1 cellular context compared by ENCODE assay signal in genomic region chr2:201126308-201127127, GRCh38.
TF ChIP-seq lines count a peak whose summit lies in the region.

No MANE protein-coding gene starts in this region.

TF ChIP-seq in K562, 482 proteins besides CTCF, POLR2A, EP300 and RAD21 (continued from another document and continues in another):
- TF ChIP-seq, protein P1, sequence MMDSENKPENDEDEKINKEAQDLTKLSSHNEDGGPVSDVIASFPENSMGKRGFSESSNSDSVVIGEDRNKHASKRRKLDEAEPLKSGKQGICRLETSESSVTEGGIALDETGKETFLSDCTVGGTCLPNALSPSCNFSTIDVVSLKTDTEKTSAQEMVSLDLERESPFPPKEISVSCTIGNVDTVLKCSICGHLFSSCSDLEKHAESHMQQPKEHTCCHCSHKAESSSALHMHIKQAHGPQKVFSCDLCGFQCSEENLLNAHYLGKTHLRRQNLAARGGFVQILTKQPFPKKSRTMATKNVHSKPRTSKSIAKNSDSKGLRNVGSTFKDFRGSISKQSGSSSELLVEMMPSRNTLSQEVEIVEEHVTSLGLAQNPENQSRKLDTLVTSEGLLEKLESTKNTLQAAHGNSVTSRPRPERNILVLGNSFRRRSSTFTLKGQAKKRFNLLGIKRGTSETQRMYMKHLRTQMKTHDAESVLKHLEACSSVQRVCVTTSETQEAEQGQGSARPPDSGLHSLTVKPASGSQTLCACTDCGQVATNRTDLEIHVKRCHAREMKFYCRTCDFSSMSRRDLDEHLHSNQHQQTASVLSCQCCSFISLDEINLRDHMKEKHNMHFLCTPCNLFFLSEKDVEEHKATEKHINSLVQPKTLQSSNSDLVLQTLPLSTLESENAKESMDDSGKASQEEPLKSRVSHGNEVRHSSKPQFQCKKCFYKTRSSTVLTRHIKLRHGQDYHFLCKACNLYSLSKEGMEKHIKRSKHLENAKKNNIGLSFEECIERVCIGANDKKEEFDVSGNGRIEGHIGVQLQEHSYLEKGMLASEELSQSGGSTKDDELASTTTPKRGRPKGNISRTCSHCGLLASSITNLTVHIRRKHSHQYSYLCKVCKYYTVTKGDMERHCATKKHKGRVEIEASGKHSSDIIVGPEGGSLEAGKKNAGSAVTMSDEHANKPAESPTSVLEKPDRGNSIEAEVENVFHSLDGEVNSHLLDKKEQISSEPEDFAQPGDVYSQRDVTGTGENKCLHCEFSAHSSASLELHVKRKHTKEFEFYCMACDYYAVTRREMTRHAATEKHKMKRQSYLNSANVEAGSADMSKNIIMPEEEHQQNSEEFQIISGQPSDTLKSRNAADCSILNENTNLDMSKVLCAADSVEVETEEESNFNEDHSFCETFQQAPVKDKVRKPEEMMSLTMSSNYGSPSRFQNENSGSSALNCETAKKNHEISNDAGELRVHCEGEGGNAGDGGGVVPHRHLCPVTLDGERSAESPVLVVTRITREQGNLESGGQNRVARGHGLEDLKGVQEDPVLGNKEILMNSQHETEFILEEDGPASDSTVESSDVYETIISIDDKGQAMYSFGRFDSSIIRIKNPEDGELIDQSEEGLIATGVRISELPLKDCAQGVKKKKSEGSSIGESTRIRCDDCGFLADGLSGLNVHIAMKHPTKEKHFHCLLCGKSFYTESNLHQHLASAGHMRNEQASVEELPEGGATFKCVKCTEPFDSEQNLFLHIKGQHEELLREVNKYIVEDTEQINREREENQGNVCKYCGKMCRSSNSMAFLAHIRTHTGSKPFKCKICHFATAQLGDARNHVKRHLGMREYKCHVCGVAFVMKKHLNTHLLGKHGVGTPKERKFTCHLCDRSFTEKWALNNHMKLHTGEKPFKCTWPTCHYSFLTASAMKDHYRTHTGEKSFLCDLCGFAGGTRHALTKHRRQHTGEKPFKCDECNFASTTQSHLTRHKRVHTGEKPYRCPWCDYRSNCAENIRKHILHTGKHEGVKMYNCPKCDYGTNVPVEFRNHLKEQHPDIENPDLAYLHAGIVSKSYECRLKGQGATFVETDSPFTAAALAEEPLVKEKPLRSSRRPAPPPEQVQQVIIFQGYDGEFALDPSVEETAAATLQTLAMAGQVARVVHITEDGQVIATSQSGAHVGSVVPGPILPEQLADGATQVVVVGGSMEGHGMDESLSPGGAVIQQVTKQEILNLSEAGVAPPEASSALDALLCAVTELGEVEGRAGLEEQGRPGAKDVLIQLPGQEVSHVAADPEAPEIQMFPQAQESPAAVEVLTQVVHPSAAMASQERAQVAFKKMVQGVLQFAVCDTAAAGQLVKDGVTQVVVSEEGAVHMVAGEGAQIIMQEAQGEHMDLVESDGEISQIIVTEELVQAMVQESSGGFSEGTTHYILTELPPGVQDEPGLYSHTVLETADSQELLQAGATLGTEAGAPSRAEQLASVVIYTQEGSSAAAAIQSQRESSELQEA (IDR thresholded peaks at IDR 0.05; ENCODE audit: low read depth), result no peak
- no peak for TF ChIP-seq SIRT6 (IDR thresholded peaks at IDR 0.05; ENCODE audit: low read depth, low read length)
- TF ChIP-seq NELFE (IDR thresholded peaks at IDR 0.05; ENCODE audit: insufficient read depth, insufficient read length), result no peak
- TF ChIP-seq MAFG (tag; conservative IDR thresholded peaks at IDR 0.05), result peak; percentile 47; the same call in 1 of the 2 replicates
- TF ChIP-seq, protein P2, sequence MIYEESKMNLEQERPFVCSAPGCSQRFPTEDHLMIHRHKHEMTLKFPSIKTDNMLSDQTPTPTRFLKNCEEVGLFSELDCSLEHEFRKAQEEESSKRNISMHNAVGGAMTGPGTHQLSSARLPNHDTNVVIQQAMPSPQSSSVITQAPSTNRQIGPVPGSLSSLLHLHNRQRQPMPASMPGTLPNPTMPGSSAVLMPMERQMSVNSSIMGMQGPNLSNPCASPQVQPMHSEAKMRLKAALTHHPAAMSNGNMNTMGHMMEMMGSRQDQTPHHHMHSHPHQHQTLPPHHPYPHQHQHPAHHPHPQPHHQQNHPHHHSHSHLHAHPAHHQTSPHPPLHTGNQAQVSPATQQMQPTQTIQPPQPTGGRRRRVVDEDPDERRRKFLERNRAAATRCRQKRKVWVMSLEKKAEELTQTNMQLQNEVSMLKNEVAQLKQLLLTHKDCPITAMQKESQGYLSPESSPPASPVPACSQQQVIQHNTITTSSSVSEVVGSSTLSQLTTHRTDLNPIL (CRISPR knock-in tag; IDR thresholded peaks at IDR 0.05), result peak; percentile 95
- no peak for TF ChIP-seq ZC3H4 (CRISPR knock-in tag; IDR thresholded peaks at IDR 0.05; ENCODE audit: borderline replicate concordance)
- TF ChIP-seq HNRNPL (IDR thresholded peaks at IDR 0.05; ENCODE audit: low read depth, low read length), result no peak
- no peak for TF ChIP-seq ZNF184 (CRISPR knock-in tag; IDR thresholded peaks at IDR 0.05)
- TF ChIP-seq ZNF395 (CRISPR knock-in tag; IDR thresholded peaks at IDR 0.05), result peak; percentile 100
- TF ChIP-seq GABPB1 (CRISPR knock-in tag; IDR thresholded peaks at IDR 0.05), result no peak
- TF ChIP-seq ZFP1 (CRISPR knock-in tag; IDR thresholded peaks at IDR 0.05), result peak; percentile 96
- peak; percentile 98 for TF ChIP-seq DDX20 (tag; IDR thresholded peaks at IDR 0.05; ENCODE audit: low read depth)
- peak; percentile 98 for TF ChIP-seq GTF2A2 (tag; IDR thresholded peaks at IDR 0.05)
- TF ChIP-seq, protein P3, sequence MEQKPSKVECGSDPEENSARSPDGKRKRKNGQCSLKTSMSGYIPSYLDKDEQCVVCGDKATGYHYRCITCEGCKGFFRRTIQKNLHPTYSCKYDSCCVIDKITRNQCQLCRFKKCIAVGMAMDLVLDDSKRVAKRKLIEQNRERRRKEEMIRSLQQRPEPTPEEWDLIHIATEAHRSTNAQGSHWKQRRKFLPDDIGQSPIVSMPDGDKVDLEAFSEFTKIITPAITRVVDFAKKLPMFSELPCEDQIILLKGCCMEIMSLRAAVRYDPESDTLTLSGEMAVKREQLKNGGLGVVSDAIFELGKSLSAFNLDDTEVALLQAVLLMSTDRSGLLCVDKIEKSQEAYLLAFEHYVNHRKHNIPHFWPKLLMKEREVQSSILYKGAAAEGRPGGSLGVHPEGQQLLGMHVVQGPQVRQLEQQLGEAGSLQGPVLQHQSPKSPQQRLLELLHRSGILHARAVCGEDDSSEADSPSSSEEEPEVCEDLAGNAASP (IDR thresholded peaks at IDR 0.05), result no peak
- TF ChIP-seq GABPB2 (CRISPR knock-in tag; conservative IDR thresholded peaks at IDR 0.05), result 0 out of 2 replicates have a peak, but pooled peaks have one; percentile 22
- TF ChIP-seq, protein P4, sequence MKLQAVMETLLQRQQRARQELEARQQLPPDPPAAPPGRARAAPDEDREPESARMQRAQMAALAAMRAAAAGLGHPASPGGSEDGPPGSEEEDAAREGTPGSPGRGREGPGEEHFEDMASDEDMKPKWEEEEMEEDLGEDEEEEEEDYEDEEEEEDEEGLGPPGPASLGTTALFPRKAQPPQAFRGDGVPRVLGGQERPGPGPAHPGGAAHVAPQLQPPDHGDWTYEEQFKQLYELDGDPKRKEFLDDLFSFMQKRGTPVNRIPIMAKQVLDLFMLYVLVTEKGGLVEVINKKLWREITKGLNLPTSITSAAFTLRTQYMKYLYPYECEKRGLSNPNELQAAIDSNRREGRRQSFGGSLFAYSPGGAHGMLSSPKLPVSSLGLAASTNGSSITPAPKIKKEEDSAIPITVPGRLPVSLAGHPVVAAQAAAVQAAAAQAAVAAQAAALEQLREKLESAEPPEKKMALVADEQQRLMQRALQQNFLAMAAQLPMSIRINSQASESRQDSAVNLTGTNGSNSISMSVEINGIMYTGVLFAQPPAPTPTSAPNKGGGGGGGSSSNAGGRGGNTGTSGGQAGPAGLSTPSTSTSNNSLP (IDR thresholded peaks at IDR 0.05; ENCODE audit: borderline replicate concordance, low read depth, low read length), result no peak
- TF ChIP-seq ZBED1 (IDR thresholded peaks at IDR 0.05), result no peak
- peak; percentile 97 for TF ChIP-seq ZNF445 (CRISPR knock-in tag; IDR thresholded peaks at IDR 0.05; ENCODE audit: low read depth)
- TF ChIP-seq, protein P5, sequence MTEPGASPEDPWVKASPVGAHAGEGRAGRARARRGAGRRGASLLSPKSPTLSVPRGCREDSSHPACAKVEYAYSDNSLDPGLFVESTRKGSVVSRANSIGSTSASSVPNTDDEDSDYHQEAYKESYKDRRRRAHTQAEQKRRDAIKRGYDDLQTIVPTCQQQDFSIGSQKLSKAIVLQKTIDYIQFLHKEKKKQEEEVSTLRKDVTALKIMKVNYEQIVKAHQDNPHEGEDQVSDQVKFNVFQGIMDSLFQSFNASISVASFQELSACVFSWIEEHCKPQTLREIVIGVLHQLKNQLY (CRISPR knock-in tag; conservative IDR thresholded peaks at IDR 0.05), result no peak
- TF ChIP-seq KLF6 (CRISPR knock-in tag; IDR thresholded peaks at IDR 0.05; ENCODE audit: borderline replicate concordance), result peak; percentile 99
- no peak; the same call in none of the 2 replicates for TF ChIP-seq CTBP1 (IDR thresholded peaks at IDR 0.05; ENCODE audit: borderline replicate concordance)
- TF ChIP-seq MAZ (CRISPR knock-in tag; conservative IDR thresholded peaks at IDR 0.05 in 1 of 2, IDR thresholded peaks at IDR 0.05 in 1 of 2), result peak in 1 of 2 experiments; percentile 98; a peak in 2 of 4 replicates
- TF ChIP-seq NFIX (CRISPR knock-in tag; IDR thresholded peaks at IDR 0.05; ENCODE audit: low read depth), result peak; percentile 72
- no peak for TF ChIP-seq NFATC3 (IDR thresholded peaks at IDR 0.05)
- TF ChIP-seq NUFIP1 (IDR thresholded peaks at IDR 0.05; ENCODE audit: partially characterized antibody), result peak; percentile 92
- peak; percentile 91; the same call in 1 of the 2 replicates for TF ChIP-seq CAMTA2 (CRISPR knock-in tag; conservative IDR thresholded peaks at IDR 0.05)
- TF ChIP-seq MEF2D (tag; conservative IDR thresholded peaks at IDR 0.05; ENCODE audit: low read depth), result peak; percentile 96
- peak; percentile 100 for TF ChIP-seq ZNF592 (IDR thresholded peaks at IDR 0.05)
- no peak for TF ChIP-seq CHCHD3 (CRISPR knock-in tag; IDR thresholded peaks at IDR 0.05)
- peak; percentile 90 for TF ChIP-seq ZNF134 (CRISPR knock-in tag; conservative IDR thresholded peaks at IDR 0.05)
- TF ChIP-seq E2F6 (IDR thresholded peaks at IDR 0.05; ENCODE audit: borderline replicate concordance in 1 of 2, extremely low read depth in 1 of 2, insufficient read depth in 1 of 2, insufficient read length in 1 of 2, low read depth in 1 of 2, low read length in 1 of 2, poor library complexity in 1 of 2, severe bottlenecking in 1 of 2), result no peak
- TF ChIP-seq IFI16 (CRISPR knock-in tag; IDR thresholded peaks at IDR 0.05), result peak; percentile 96
- 0 out of 4 replicates have a peak, but pooled peaks of 1 of the 2 experiments have one; percentile 14 for TF ChIP-seq KDM1A (IDR thresholded peaks at IDR 0.05)
- TF ChIP-seq SMC3 (conservative IDR thresholded peaks at IDR 0.05; ENCODE audit: insufficient read depth, low read depth, low read length), result no peak
- TF ChIP-seq BRD9 (IDR thresholded peaks at IDR 0.05; ENCODE audit: low read depth, partially characterized antibody), result no peak
- peak; percentile 95 for TF ChIP-seq ILK (tag; IDR thresholded peaks at IDR 0.05; ENCODE audit: borderline replicate concordance, low read depth)
- no peak for TF ChIP-seq MIER1 (IDR thresholded peaks at IDR 0.05; ENCODE audit: low read depth)
- peak; percentile 92 for TF ChIP-seq NR2F6 (CRISPR knock-in tag; IDR thresholded peaks at IDR 0.05)
- no peak for TF ChIP-seq SAFB (IDR thresholded peaks at IDR 0.05; ENCODE audit: borderline replicate concordance, low read depth, low read length)
- peak; percentile 98 for TF ChIP-seq ZNF41 (CRISPR knock-in tag; conservative IDR thresholded peaks at IDR 0.05)
- TF ChIP-seq ETS1 (conservative IDR thresholded peaks at IDR 0.05; ENCODE audit: control insufficient read depth, low read depth, low read length), result no peak
- TF ChIP-seq ZNF586 (CRISPR knock-in tag; conservative IDR thresholded peaks at IDR 0.05), result peak; percentile 94
